In genomic region chr2:10122500-10123280, GRCh38 we compare ENCODE assay signal across 8 cellular contexts. TPM values are rescaled to one million over a fixed set of nuclear protein-coding genes. Genes with fewer than 3 reads are reported as not detected.
DNase-seq lines count a peak whose midpoint lies in the region; ATAC-seq and FAIRE-seq lines count a peak whose summit lies in the region.

Gene RRM2 (plus strand): TSS chr2:10122739. CDS start chr2:10122799, 60 bp downstream.

- H3K27me3 ChIP-seq in rectal smooth muscle tissue (ENCODE audit: control insufficient read depth, insufficient read depth, low read length) = peaks cover 6% of the 10 kb centered on the region
- no peaks in the 10 kb centered on the region for H3K27me3 ChIP-seq in aorta (ENCODE audit: control insufficient read depth in 1 of 2, insufficient read depth in 2 of 2, low read length in 1 of 2)

- H3K27ac ChIP-seq in rectal smooth muscle tissue (ENCODE audit: low read depth, low read length) (no peak within 1 kb of the TSS), aorta (ENCODE audit: low read depth in 1 of 2, low read length in 2 of 2) (no peak within 1 kb of the TSS)

- ATAC-seq in HG02970 (IDR thresholded peaks at IDR 0.05; ENCODE audit: low FRiP score, unreplicated experiment) = peak; percentile 55
- ATAC-seq in aorta (ENCODE audit: low FRiP score) = peak; percentile 93

- H3K9me3 ChIP-seq in aorta (ENCODE audit: control insufficient read depth, low read length) = no peaks in the 10 kb centered on the region

- H3K4me1 ChIP-seq in rectal smooth muscle tissue (ENCODE audit: control insufficient read depth, insufficient read depth, low read length) (peaks cover 12% of the 10 kb centered on the region), aorta (ENCODE audit: control insufficient read depth in 1 of 2, insufficient read depth in 2 of 2, low read length in 2 of 2) (no peaks in the 10 kb centered on the region)

- H3K36me3 ChIP-seq in rectal smooth muscle tissue (ENCODE audit: control insufficient read depth, insufficient read depth, low read length) = no peaks in the 10 kb centered on the region
- H3K36me3 ChIP-seq in aorta (ENCODE audit: control insufficient read depth in 1 of 2, insufficient read depth in 2 of 2, low read length in 1 of 2) = no peaks in the 10 kb centered on the region

- intact Hi-C loops in aorta (cut with DNase I) = loop anchor here (5.0 to 10.0 kb wide), 4 partner anchors 40 to 542 kb away; partner anchors contain the start of genes CYS1 (in 1 of the 2) and HPCAL1 (in 1 of the 2)

- FAIRE-seq in GM18507 (lab: Jason Lieb, UNC) = peak; percentile 65

- peak; percentile 88 for DNase-seq in GM18507 (ENCODE audit: extremely low spot score, insufficient read length, low read depth)
- DNase-seq in NCI-H1930 (lab: John Stamatoyannopoulos, UW) = peak; percentile 88 to 91
- peak; percentile 70 to 98 (median 78) for DNase-seq in T-helper 2 cell
- DNase-seq in anterior cingulate cortex (lab: John Stamatoyannopoulos, UW) = peak; percentile 13 to 91 (median 78)
- DNase-seq in hepatic stellate cell (ENCODE audit: low spot score) = peak; percentile 99
- peak; percentile 95 for DNase-seq in aorta

- H3K4me3 ChIP-seq in rectal smooth muscle tissue (ENCODE audit: low read length) (peak within 1 kb of the TSS; percentile 71), aorta (ENCODE audit: low read length in 2 of 2) (peak within 1 kb of the TSS; percentile 28 to 30)

- no peak within 1 kb of the TSS for H3K9ac ChIP-seq in rectal smooth muscle tissue (ENCODE audit: low read length)

- WGBS in aorta, 2 donors = 0% methylated on average over 69 to 81 of the region's 81 CpGs

RNA-seq across cellular contexts. Expression of gene RRM2, which starts in this region (rescaled TPM):
- total RNA-seq in aorta = 1 to 10 TPM; 1.8 to 4.3 TPM
- 1 to 10 TPM in 1 of 2 donors, under 1 TPM in 1; 0.23 to 4.6 TPM for polyA plus RNA-seq in aorta
